Comparison of ENCODE assay signal across 1 cellular context in genomic region chr14:75292886-75293285, GRCh38.
TF ChIP-seq lines count a peak whose summit lies in the region.

No MANE protein-coding gene starts in this region.

TF ChIP-seq in GM23338, 12 proteins besides CTCF, POLR2A, EP300 and RAD21 (continued from another document):
- TF ChIP-seq ZNF462 (CRISPR knock-in tag; IDR thresholded peaks at IDR 0.05) (no peak), STAT1 (IDR thresholded peaks at IDR 0.05; ENCODE audit: unreplicated experiment) (no peak), POLR2AphosphoS5 (IDR thresholded peaks at IDR 0.05; ENCODE audit: low read depth) (no peak), CREB1 (CRISPR knock-in tag; IDR thresholded peaks at IDR 0.05; ENCODE audit: low read depth) (no peak), JUNB (IDR thresholded peaks at IDR 0.05; ENCODE audit: unreplicated experiment) (no peak), NANOG (IDR thresholded peaks at IDR 0.05; ENCODE audit: borderline replicate concordance) (no peak), EZH2 (IDR thresholded peaks at IDR 0.05; ENCODE audit: low read depth, unreplicated experiment) (no peak)
